In genomic region chr1:157739229-157739901, GRCh38 we compare ENCODE assay signal across 1 cellular context.
TF ChIP-seq lines count a peak whose summit lies in the region.

No MANE protein-coding gene starts in this region.

TF ChIP-seq in WTC11, 78 proteins besides CTCF, POLR2A, EP300 and RAD21 (continued from another document):
- no peak for TF ChIP-seq AFF4 (CRISPR knock-in tag; IDR thresholded peaks at IDR 0.05; ENCODE audit: borderline replicate concordance)
- no peak for TF ChIP-seq ZNF121 (CRISPR knock-in tag; IDR thresholded peaks at IDR 0.05)
- no peak for TF ChIP-seq ZNF281 (CRISPR knock-in tag; IDR thresholded peaks at IDR 0.05)
- TF ChIP-seq ATF3 (CRISPR knock-in tag; conservative IDR thresholded peaks at IDR 0.05) = no peak
- no peak for TF ChIP-seq ATF1 (CRISPR knock-in tag; IDR thresholded peaks at IDR 0.05)
- TF ChIP-seq ZNF396 (CRISPR knock-in tag; IDR thresholded peaks at IDR 0.05; ENCODE audit: borderline replicate concordance) = no peak
- no peak for TF ChIP-seq OVOL2 (CRISPR knock-in tag; IDR thresholded peaks at IDR 0.05; ENCODE audit: borderline replicate concordance)
- no peak for TF ChIP-seq ZBTB21 (CRISPR knock-in tag; IDR thresholded peaks at IDR 0.05; ENCODE audit: borderline replicate concordance)
